ENCODE assay signal across 1 cellular context in the genomic region with DNA sequence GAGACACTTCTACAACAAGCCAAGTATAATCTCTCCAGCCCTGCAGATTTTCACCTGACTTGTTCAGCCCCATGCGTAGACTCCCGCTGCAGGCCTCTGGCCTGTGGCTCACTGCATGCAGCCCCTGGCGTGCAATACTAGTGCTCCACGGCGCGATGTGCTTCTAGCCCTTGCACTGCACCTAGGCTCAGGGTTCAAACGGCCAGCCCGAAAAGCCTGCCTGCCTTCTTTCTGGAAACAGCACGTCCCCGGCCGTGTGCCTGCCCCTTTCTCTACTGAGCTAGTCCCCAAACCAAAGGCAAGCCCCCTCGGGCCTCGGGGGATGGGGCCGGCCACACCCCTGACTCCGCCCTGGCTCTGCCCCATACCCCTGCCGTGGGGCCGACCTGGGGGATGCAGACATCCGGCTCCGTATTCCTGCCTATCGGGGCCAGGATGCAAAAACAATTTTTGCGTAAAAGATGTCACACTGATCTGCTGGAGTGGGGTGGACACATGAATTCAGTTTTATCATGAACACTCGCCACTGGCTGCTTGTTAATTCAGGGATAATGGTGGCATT.
TF ChIP-seq lines count a peak whose summit lies in the region.

No MANE protein-coding gene starts in this region.

TF ChIP-seq in GM23338, 12 proteins besides CTCF, POLR2A, EP300 and RAD21 (continued from another document):
- no peak for TF ChIP-seq ZNF462 (CRISPR knock-in tag; IDR thresholded peaks at IDR 0.05)
